10 cellular contexts compared by ENCODE assay signal in the genomic region with DNA sequence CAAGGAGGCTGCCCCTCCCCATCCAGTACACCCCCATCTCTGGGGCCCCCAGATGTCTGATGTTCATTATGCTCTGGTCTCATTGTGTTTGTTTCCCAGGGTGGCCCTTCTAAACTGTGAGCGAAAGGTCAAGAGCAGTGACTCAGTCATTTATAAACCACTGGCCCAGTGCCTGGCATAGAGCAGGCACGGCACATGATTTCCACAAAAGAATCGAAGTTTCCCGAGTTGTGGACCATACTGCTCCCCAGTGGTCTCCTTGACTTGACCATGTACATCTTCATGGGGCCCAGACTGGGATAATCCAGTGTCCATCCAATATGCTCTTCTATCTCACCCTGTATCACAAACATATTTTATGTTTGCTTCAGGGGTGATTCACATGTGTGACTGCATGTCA.
A peak's percentile ranks its signal among the peaks of the same experiment; 100 is the strongest.
DNase-seq lines count a peak whose midpoint lies in the region; ATAC-seq, FAIRE-seq and TF ChIP-seq lines count a peak whose summit lies in the region.
"Had no signal": no experiment of that assay in that cellular context is flagged by ENCODE, and none has a peak within 500 bp of the region (broad histone marks: within the 10 kb centered on the region; RNA-seq: fewer than 3 reads in every experiment).

No MANE protein-coding gene starts in this region.

- no peaks in the 10 kb centered on the region for H3K27me3 ChIP-seq in bronchial epithelial cell (ENCODE audit: control insufficient read depth, insufficient read depth, low read length)

- FAIRE-seq in bronchial epithelial cell (lab: Jason Lieb, UNC): no peak

- no peak overlapping the region for H3K4me3 ChIP-seq in bronchial epithelial cell (ENCODE audit: low read depth, low read length)
- H3K4me3 ChIP-seq: lower lobe of right lung had no signal

- peak; percentile 36 for DNase-seq in DMS53 treated with DMSO at 0.1 percent for 48 hours (lab: John Stamatoyannopoulos, UW; ENCODE audit: unreplicated experiment)
- peak; percentile 93 for DNase-seq in M059J (ENCODE audit: low read depth)
- DNase-seq in bronchial epithelial cell (ENCODE audit: low read depth): peak; percentile 67
- peak; percentile 66 to 85 for DNase-seq in lung microvascular endothelial cell (ENCODE audit: low read depth in 2 of 2)
- DNase-seq in stimulated activated CD4-positive, alpha-beta T cell treated with anti-CD3 and anti-CD28 coated beads, Interleukin-2, amount 100 ng/mL, for 48 hours: no peak
- DNase-seq in activated CD4-positive, alpha-beta T cell treated with anti-CD3 and anti-CD28 coated beads, Interleukin-2, amount 50 U/mL, for 1 hour: no peak
- DNase-seq: endodermal cell, lower lobe of right lung had no signal

- no peaks in the 10 kb centered on the region for H3K36me3 ChIP-seq in bronchial epithelial cell (ENCODE audit: control insufficient read depth, insufficient read depth, low read length)
- H3K36me3 ChIP-seq: lower lobe of right lung had no signal

- ATAC-seq in activated CD4-positive, CD25-positive, alpha-beta regulatory T cell treated with anti-CD3 and anti-CD28 coated beads, Interleukin-2, amount 50 U/mL, for 24 hours: no peak
- no peak for ATAC-seq in HG03565 (IDR thresholded peaks at IDR 0.05; ENCODE audit: unreplicated experiment)

- no peak for TF ChIP-seq CTCF in bronchial epithelial cell (IDR thresholded peaks at IDR 0.05; ENCODE audit: insufficient read depth, low read length, severe bottlenecking)

Comparison
In these comparisons a context has a peak if more than half of its experiments do, and no peak if none do; other contexts are left out.
1. DNase-seq: peak in DMS53 treated with DMSO at 0.1 percent for 48 hours (single experiment), M059J (single experiment), bronchial epithelial cell (single experiment) and lung microvascular endothelial cell (2 of 2); none in stimulated activated CD4-positive, alpha-beta T cell treated with anti-CD3 and anti-CD28 coated beads, Interleukin-2, amount 100 ng/mL, for 48 hours (0 of 2) and activated CD4-positive, alpha-beta T cell treated with anti-CD3 and anti-CD28 coated beads, Interleukin-2, amount 50 U/mL, for 1 hour (single experiment).